Comparison of ENCODE assay signal across 7 cellular contexts in genomic region chr5:177500685-177501522, GRCh38. TPM values are rescaled to one million over a fixed set of nuclear protein-coding genes. Genes with fewer than 3 reads are reported as not detected.
DNase-seq lines count a peak whose midpoint lies in the region; ATAC-seq and TF ChIP-seq lines count a peak whose summit lies in the region.

No MANE protein-coding gene starts in this region.

- no peaks in the 10 kb centered on the region for H3K27me3 ChIP-seq in heart right ventricle

- H3K4me3 ChIP-seq in heart right ventricle = peak overlapping the region in 1 of 10 donors; percentile 1

- peak; percentile 96 for TF ChIP-seq CTCF in GM13977 (IDR thresholded peaks at IDR 0.05; ENCODE audit: extremely low read depth, insufficient read depth, missing control alignments)
- TF ChIP-seq CTCF in heart right ventricle (IDR thresholded peaks at IDR 0.05) = peak; percentile 90 to 99 (median 97)

- intact Hi-C loops in heart right ventricle (cut with DNase I) = loop anchor here in 9 of 10 donors (1.0 to 10.0 kb wide), 9 partner anchors 44 to 186 kb away; partner anchors contain the start of gene MXD3 (in 1 of the 9)

- peaks cover 3 to 44% (median 32%) of the 10 kb centered on the region in 9 donors for H3K4me1 ChIP-seq in heart right ventricle

- peaks cover 0 to 30% (median 0%) of the 10 kb centered on the region in 9 donors for H3K36me3 ChIP-seq in heart right ventricle

- H3K9me3 ChIP-seq in heart right ventricle = no peaks in the 10 kb centered on the region

- DNase-seq in GM13977 (ENCODE audit: low spot score) (peak; percentile 82), NCI-H1092 (lab: John Stamatoyannopoulos, UW) (peak; percentile 56), SW480 (ENCODE audit: low spot score) (peak; percentile 79), heart right ventricle (peak; percentile 92 to 95), renal cortical epithelial cell (ENCODE audit: low read depth) (peak; percentile 52)
- DNase-seq in activated naive CD8-positive, alpha-beta T cell treated with anti-CD3 and anti-CD28 coated beads, Interleukin-2, amount 50 U/mL, for 16 hours (ENCODE audit: low read depth, low spot score) = peak; percentile 71

- ATAC-seq in heart right ventricle = peak in 7 of 8 donors; percentile 18 to 62 (median 51)
- no peak for ATAC-seq in HG03159 (IDR thresholded peaks at IDR 0.05; ENCODE audit: unreplicated experiment)

- WGBS in heart right ventricle, 2 donors = 17 to 19% methylated on average over 10 of the region's 10 CpGs

- in situ Hi-C loops in GM13977 (cut with MboI; ENCODE audit: low pct_unique_long_range_greater_than_20kb, low sequenced_read_pairs, unreplicated experiment) = no loop called here

- H3K27ac ChIP-seq in heart right ventricle = peak overlapping the region in 5 of 10 donors; percentile 19 to 47 (median 44)

RNA-seq across cellular contexts. Expression of gene PDLIM7, which starts 3.5 kb away (rescaled TPM):
- 10 to 100 TPM; 32.5 to 70.6 (median 51.0) TPM for total RNA-seq in heart right ventricle
- polyA plus RNA-seq in heart right ventricle = 100 to 1,000 TPM; 129 to 131 TPM
- 103 and 161 TPM in 2 replicates for total RNA-seq in renal cortical epithelial cell

RNA-seq across cellular contexts. Expression of gene DOK3, which starts 8.7 kb away (rescaled TPM):
- total RNA-seq in heart right ventricle (10 to 100 TPM in 1 of 10 donors, 1 to 10 TPM in 7, under 1 TPM in 2; 0.74 to 11.4 (median 1.9) TPM), renal cortical epithelial cell (0.17 and 13.6 TPM in 2 replicates)
- 1 to 10 TPM; 2.4 to 4.0 TPM for polyA plus RNA-seq in heart right ventricle

RNA-seq across cellular contexts. Expression of gene DDX41, which starts 15.9 kb away (rescaled TPM):
- total RNA-seq in heart right ventricle (10 to 100 TPM; 19.7 to 53.2 (median 27.2) TPM), renal cortical epithelial cell (74.0 and 141 TPM in 2 replicates)
- polyA plus RNA-seq in heart right ventricle = 10 to 100 TPM; 45.2 to 55.7 TPM

RNA-seq across cellular contexts. Expression of gene DBN1, which starts 27.5 kb away (rescaled TPM):
- total RNA-seq in heart right ventricle = 10 to 100 TPM; 13.1 to 52.9 (median 19.1) TPM
- polyA plus RNA-seq in heart right ventricle = 10 to 100 TPM; 19.2 to 31.5 TPM
- total RNA-seq in renal cortical epithelial cell = 191 and 241 TPM in 2 replicates

RNA-seq across cellular contexts. Expression of gene FAM193B, which starts 53.5 kb away (rescaled TPM):
- total RNA-seq in heart right ventricle (10 to 100 TPM; 14.1 to 34.4 (median 20.1) TPM), renal cortical epithelial cell (7.3 and 25.4 TPM in 2 replicates)
- 100 to 1,000 TPM in 1 of 2 donors, 10 to 100 TPM in 1; 28.0 to 201 TPM for polyA plus RNA-seq in heart right ventricle
